ENCODE assay signal across 12 cellular contexts in genomic region chr1:22808186-22808845, GRCh38.
DNase-seq lines count a peak whose midpoint lies in the region; ATAC-seq, FAIRE-seq and TF ChIP-seq lines count a peak whose summit lies in the region.
"Had no signal": no experiment of that assay in that cellular context is flagged by ENCODE, and none has a peak within 500 bp of the region (broad histone marks: within the 10 kb centered on the region; RNA-seq: fewer than 3 reads in every experiment).

No MANE protein-coding gene starts in this region.

- DNase-seq in HFFc6 (peak; percentile 89), mammary epithelial cell (peak; percentile 79), keratinocyte (ENCODE audit: low read depth, low spot score) (no peak), GM20000 (ENCODE audit: low spot score) (no peak)
- DNase-seq in stimulated activated CD8-positive, alpha-beta memory T cell treated with anti-CD3 and anti-CD28 coated beads, Interleukin-4, amount 100 ng/mL, for 48 hours = no peak
- no peak for DNase-seq in activated naive CD4-positive, alpha-beta T cell treated with anti-CD3 and anti-CD28 coated beads for 36 hours
- DNase-seq: activated naive CD8-positive, alpha-beta T cell treated with anti-CD3 and anti-CD28 coated beads, Interleukin-2, amount 10 ng/mL, durations not matched to agents 7 days and 5 days; erythroblast; KG1; NCI-H345 had no signal

- H3K36me3 ChIP-seq in mammary epithelial cell (ENCODE audit: insufficient read depth, low read length) = no peaks in the 10 kb centered on the region
- H3K36me3 ChIP-seq in keratinocyte (ENCODE audit: control insufficient read depth in 2 of 2, extremely low read depth in 1 of 2, insufficient read depth in 2 of 2, low read length in 2 of 2) = no peaks in the 10 kb centered on the region

- H3K27me3 Mint-ChIP-seq in HFFc6 (ENCODE audit: insufficient read depth) = no peaks in the 10 kb centered on the region; the same call in none of the 2 replicates
- peaks cover 2% of the 10 kb centered on the region for H3K27me3 Mint-ChIP-seq in activated naive CD4-positive, alpha-beta T cell treated with anti-CD3 and anti-CD28 coated beads for 36 hours (ENCODE audit: low read depth)

- intact Hi-C loops in mammary epithelial cell (cut with micrococcal nuclease) = no loop called here
- intact Hi-C loops in activated naive CD4-positive, alpha-beta T cell treated with anti-CD3 and anti-CD28 coated beads for 36 hours (cut with micrococcal nuclease) = no loop called here

- H3K4me1 Mint-ChIP-seq in HFFc6 (ENCODE audit: low read depth) = peaks cover 31% of the 10 kb centered on the region
- peaks cover 2% of the 10 kb centered on the region for H3K4me1 Mint-ChIP-seq in activated naive CD4-positive, alpha-beta T cell treated with anti-CD3 and anti-CD28 coated beads for 36 hours (ENCODE audit: low read depth)
- H3K4me1 Mint-ChIP-seq: activated naive CD8-positive, alpha-beta T cell treated with anti-CD3 and anti-CD28 coated beads, Interleukin-2, amount 10 ng/mL, durations not matched to agents 7 days and 5 days had no signal

- FAIRE-seq in keratinocyte (lab: Jason Lieb, UNC) = peak; percentile 81

- no peaks in the 10 kb centered on the region for H3K79me2 ChIP-seq in mammary epithelial cell (ENCODE audit: insufficient read depth, low read length)
- no peaks in the 10 kb centered on the region for H3K79me2 ChIP-seq in keratinocyte (ENCODE audit: control insufficient read depth, insufficient read depth, low read length)

- no peaks in the 10 kb centered on the region for H3K9me3 Mint-ChIP-seq in HFFc6
- no peaks in the 10 kb centered on the region for H3K9me3 Mint-ChIP-seq in activated naive CD4-positive, alpha-beta T cell treated with anti-CD3 and anti-CD28 coated beads for 36 hours
- H3K9me3 Mint-ChIP-seq: activated naive CD8-positive, alpha-beta T cell treated with anti-CD3 and anti-CD28 coated beads, Interleukin-2, amount 10 ng/mL, durations not matched to agents 7 days and 5 days had no signal

- peak overlapping the region; percentile 95 for H3K27ac Mint-ChIP-seq in HFFc6
- H3K27ac Mint-ChIP-seq in activated naive CD4-positive, alpha-beta T cell treated with anti-CD3 and anti-CD28 coated beads for 36 hours = no peak overlapping the region
- H3K27ac Mint-ChIP-seq: activated naive CD8-positive, alpha-beta T cell treated with anti-CD3 and anti-CD28 coated beads, Interleukin-2, amount 10 ng/mL, durations not matched to agents 7 days and 5 days had no signal

- no peak overlapping the region for H3K9ac ChIP-seq in mammary epithelial cell (ENCODE audit: insufficient read depth, low read length)
- H3K9ac ChIP-seq in keratinocyte (ENCODE audit: control insufficient read depth, extremely low read depth, insufficient read depth, low read length) = peak overlapping the region; percentile 18

- ATAC-seq in GM21367 (IDR thresholded peaks at IDR 0.05; ENCODE audit: unreplicated experiment) = no peak

- BruUV-seq in mammary epithelial cell (replicated peaks; lab: Mats Ljungman, UMichigan) = no TSS peak

- H3K4me2 ChIP-seq in mammary epithelial cell (ENCODE audit: insufficient read depth, low read depth, low read length) (no peak overlapping the region), keratinocyte (ENCODE audit: control insufficient read depth, extremely low read depth, insufficient read depth, low read depth, low read length) (peak overlapping the region; percentile 62)

- H3K4me1 ChIP-seq in mammary epithelial cell (ENCODE audit: insufficient read depth, low read length) (peaks cover 29% of the 10 kb centered on the region), keratinocyte (ENCODE audit: control insufficient read depth, extremely low read depth, insufficient read depth, low read length) (peaks cover 22% of the 10 kb centered on the region)

- no peaks in the 10 kb centered on the region for H4K20me1 ChIP-seq in mammary epithelial cell (ENCODE audit: insufficient read depth, low read length)
- no peaks in the 10 kb centered on the region for H4K20me1 ChIP-seq in keratinocyte (ENCODE audit: control insufficient read depth, extremely low read depth, insufficient read depth, low read length)

- no peak for TF ChIP-seq CTCF in HFFc6 (IDR thresholded peaks at IDR 0.05)
- no peak for TF ChIP-seq CTCF in mammary epithelial cell (conservative IDR thresholded peaks at IDR 0.05 in 1 of 2, IDR thresholded peaks at IDR 0.05 in 1 of 2; ENCODE audit: extremely low read depth in 1 of 2, insufficient read depth in 1 of 2, low read depth in 1 of 2, low read length in 2 of 2)
- no peak for TF ChIP-seq CTCF in keratinocyte (optimal IDR thresholded peaks at IDR 0.05 in 1 of 3, IDR thresholded peaks at IDR 0.05 in 1 of 3, conservative IDR thresholded peaks at IDR 0.05 in 1 of 3; ENCODE audit: extremely low read depth in 1 of 3, insufficient read depth in 2 of 3, low read length in 3 of 3)
- no peak for TF ChIP-seq CTCF in GM20000 (IDR thresholded peaks at IDR 0.05; ENCODE audit: extremely low read depth, missing control alignments)

- H2AFZ ChIP-seq in mammary epithelial cell (ENCODE audit: low read depth, low read length) (no peak overlapping the region), keratinocyte (ENCODE audit: control insufficient read depth, low read length) (peak overlapping the region; percentile 71)

- H3K9me1 ChIP-seq in keratinocyte (ENCODE audit: control insufficient read depth, extremely low read depth, insufficient read depth, low read length) = no peaks in the 10 kb centered on the region

- H3K9me3 ChIP-seq in mammary epithelial cell (replicated peaks; ENCODE audit: insufficient read depth, low read length) (no peaks in the 10 kb centered on the region), keratinocyte (ENCODE audit: control insufficient read depth, low read depth, low read length) (no peaks in the 10 kb centered on the region)

- in situ Hi-C loops in mammary epithelial cell (cut with MboI; ENCODE audit: low sequenced_read_pairs in 2 of 2) = no loop called here

- H3K27ac ChIP-seq in mammary epithelial cell (ENCODE audit: insufficient read depth, low read depth, low read length) (no peak overlapping the region), keratinocyte (ENCODE audit: control insufficient read depth, insufficient read depth, low read length) (peak overlapping the region; percentile 51), temporal lobe (ENCODE audit: low read depth, low read length) (peak overlapping the region; percentile 99)

- peak overlapping the region; percentile 73 for H3K4me3 Mint-ChIP-seq in HFFc6
- no peak overlapping the region for H3K4me3 Mint-ChIP-seq in activated naive CD4-positive, alpha-beta T cell treated with anti-CD3 and anti-CD28 coated beads for 36 hours
- H3K4me3 Mint-ChIP-seq: activated naive CD8-positive, alpha-beta T cell treated with anti-CD3 and anti-CD28 coated beads, Interleukin-2, amount 10 ng/mL, durations not matched to agents 7 days and 5 days had no signal

- H3K27me3 ChIP-seq in mammary epithelial cell (ENCODE audit: insufficient read depth, low read length) (no peaks in the 10 kb centered on the region), keratinocyte (ENCODE audit: control insufficient read depth, extremely low read depth, insufficient read depth, low read length) (no peaks in the 10 kb centered on the region)

- no peaks in the 10 kb centered on the region for H3K36me3 Mint-ChIP-seq in HFFc6 (ENCODE audit: low read depth)
- no peaks in the 10 kb centered on the region for H3K36me3 Mint-ChIP-seq in activated naive CD4-positive, alpha-beta T cell treated with anti-CD3 and anti-CD28 coated beads for 36 hours (ENCODE audit: low read depth)
- H3K36me3 Mint-ChIP-seq: activated naive CD8-positive, alpha-beta T cell treated with anti-CD3 and anti-CD28 coated beads, Interleukin-2, amount 10 ng/mL, durations not matched to agents 7 days and 5 days had no signal

- CTCF ChIA-PET in mammary epithelial cell (lab: Charles Lee; ENCODE audit: low non-redundant PET) = interaction anchor here (0.7 kb wide), 1 partner anchor 55 kb away, joined by 3 read pairs; no protein-coding TSS in a partner anchor
- CTCF ChIA-PET in activated naive CD4-positive, alpha-beta T cell treated with anti-CD3 and anti-CD28 coated beads for 36 hours (lab: Charles Lee) = interaction anchor here (0.8 kb wide), 1 partner anchor 843 kb away, joined by 3 read pairs; no protein-coding TSS in a partner anchor

- H3K4me3 ChIP-seq in mammary epithelial cell (replicated peaks in 1 of 3; ENCODE audit: insufficient read depth in 1 of 3, low read depth in 2 of 3, low read length in 3 of 3) = no peak overlapping the region
- H3K4me3 ChIP-seq in keratinocyte (ENCODE audit: control insufficient read depth in 2 of 3, extremely low read depth in 1 of 3, insufficient read depth in 2 of 3, low read depth in 1 of 3, low read length in 3 of 3) = no peak overlapping the region

- 51% methylated on average over 10 of the region's 10 CpGs for WGBS in mammary epithelial cell (ENCODE audit: low coverage, missing lambda C conversion rate)

- dilution Hi-C loops in mammary epithelial cell (cut with HindIII; ENCODE audit: low sequenced_read_pairs) (loop anchor here (5.0 kb wide), 1 partner anchor 34 kb away; no protein-coding TSS in a partner anchor), keratinocyte (cut with MboI; ENCODE audit: extremely low pct_ligation_motif_present, low sequenced_read_pairs) (no loop called here)

Comparison
In these comparisons a context has a peak if more than half of its experiments do, and no peak if none do; other contexts are left out.
1. DNase-seq: peak in HFFc6 (single experiment) and mammary epithelial cell (single experiment); none in keratinocyte (single experiment), stimulated activated CD8-positive, alpha-beta memory T cell treated with anti-CD3 and anti-CD28 coated beads, Interleukin-4, amount 100 ng/mL, for 48 hours (single experiment), GM20000 (single experiment) and activated naive CD4-positive, alpha-beta T cell treated with anti-CD3 and anti-CD28 coated beads for 36 hours (single experiment).